Comparison of ENCODE assay signal across 1 cellular context in genomic region chr7:18345641-18346234, GRCh38.
TF ChIP-seq lines count a peak whose summit lies in the region.

No MANE protein-coding gene starts in this region.

TF ChIP-seq in GM23338, 12 proteins besides CTCF, POLR2A, EP300 and RAD21 (continued from another document):
- no peak for TF ChIP-seq REST (IDR thresholded peaks at IDR 0.05; ENCODE audit: unreplicated experiment)
- no peak for TF ChIP-seq ZNF114 (CRISPR knock-in tag; IDR thresholded peaks at IDR 0.05)
- no peak for TF ChIP-seq EZH2phosphoT487 (IDR thresholded peaks at IDR 0.05; ENCODE audit: unreplicated experiment)
TF ChIP-seq in GM23338: peak in this region for 0.
